Comparison of ENCODE assay signal across 28 cellular contexts in the genomic region with DNA sequence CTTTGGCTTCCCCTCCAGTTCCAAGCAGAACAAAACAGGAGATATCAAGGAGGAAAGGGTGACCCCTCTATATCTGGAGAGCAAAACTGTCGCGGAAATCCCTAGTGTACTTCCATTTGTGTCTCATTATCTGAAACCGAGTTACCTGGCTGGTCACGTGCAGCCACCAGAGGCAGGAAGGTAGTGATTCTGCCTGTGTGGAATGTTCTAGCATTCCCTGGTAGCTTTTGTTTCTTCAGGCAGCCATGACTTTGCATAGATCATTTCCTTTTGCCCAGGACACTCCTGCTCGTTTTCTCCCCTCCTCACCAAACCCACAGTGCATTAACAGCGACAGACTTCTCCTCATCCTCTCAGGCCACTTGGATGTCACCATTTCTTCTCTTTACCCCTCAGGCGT.
DNase-seq lines count a peak whose midpoint lies in the region; ATAC-seq and TF ChIP-seq lines count a peak whose summit lies in the region.
"Had no signal": no experiment of that assay in that cellular context is flagged by ENCODE, and none has a peak within 500 bp of the region (broad histone marks: within the 10 kb centered on the region; RNA-seq: fewer than 3 reads in every experiment).

No MANE protein-coding gene starts in this region.

- DNase-seq in Caco-2 = no peak
- no peak for DNase-seq in endodermal cell
- no peak for DNase-seq in mesothelial cell of epicardium (ENCODE audit: low spot score in 2 of 2, unreplicated experiment in 2 of 2)
- DNase-seq in left lobe of liver (ENCODE audit: low spot score) = no peak
- DNase-seq in HEK293T (ENCODE audit: extremely low spot score) = no peak
- no peak for DNase-seq in NCI-H526 (lab: John Stamatoyannopoulos, UW)
- DNase-seq: activated CD4-positive, alpha-beta T cell treated with anti-CD3 and anti-CD28 coated beads, Interleukin-2, amount 50 U/mL, for 48 hours; activated T-cell treated with anti-CD3 and anti-CD28 coated beads, Interleukin-2, amount 50 U/mL, for 72 hours; cerebellar nuclear complex; DMS79 treated with DMSO at 0.1 percent for 48 hours; GDM1; midbrain; naive B cell; NCI-H1417; NCI-H2081; NCI-H226; NCI-H69; nucleus accumbens; SHP77 treated with DMSO at 0.1 percent for 48 hours; stimulated activated CD4-positive, alpha-beta T cell treated with anti-CD3 and anti-CD28 coated beads, Interleukin-15, amount 100 ng/mL, for 24 hours; stimulated activated CD4-positive, alpha-beta T cell treated with anti-CD3 and anti-CD28 coated beads, Interleukin-4, amount 100 ng/mL, for 4 hours; T-helper 2 cell; upper lobe of right lung had no signal

- H3K9me3 ChIP-seq in BLaER1 (no peaks in the 10 kb centered on the region), Caco-2 (no peaks in the 10 kb centered on the region), endodermal cell (ENCODE audit: control insufficient read depth, low read length) (no peaks in the 10 kb centered on the region)
- H3K9me3 ChIP-seq: prostate gland, upper lobe of right lung had no signal

- CTCF ChIA-PET in Caco-2 (lab: Charles Lee) (interaction anchor here (1.6 kb wide), 1 partner anchor 65 kb away, joined by 11 read pairs; no protein-coding TSS in a partner anchor), HEK293T (lab: Yijun Ruan, JAX) (interaction anchor here (0.6 to 2.6 kb wide), 4 partner anchors 98 to 534 kb away, joined by 3 to 12 read pairs (median 5); no protein-coding TSS in a partner anchor)

- 91 to 92% methylated on average over 6 to 7 of the region's 7 CpGs for WGBS in endodermal cell (ENCODE audit: insufficient coverage in 1 of 2, insufficient read length in 1 of 2), 2 experiments

- H3K9ac ChIP-seq in BLaER1 (no peak overlapping the region), endodermal cell (ENCODE audit: extremely low read depth, low read length, poor library complexity, severe bottlenecking) (no peak overlapping the region)
- H3K9ac ChIP-seq: KMS-11 had no signal

- peak overlapping the region; percentile 50; the same call in 1 of the 2 replicates for H3K4me2 ChIP-seq in BLaER1
- H3K4me2 ChIP-seq: KMS-11 had no signal

- H3K27ac Mint-ChIP-seq in Caco-2 (ENCODE audit: unreplicated experiment) (peak overlapping the region; percentile 12), endodermal cell (peak overlapping the region; percentile 15), mesothelial cell of epicardium (peak overlapping the region; percentile 5)
- H3K27ac Mint-ChIP-seq: activated T-cell treated with anti-CD3 and anti-CD28 coated beads, Interleukin-2, amount 50 U/mL, for 72 hours had no signal

- H3K27ac ChIP-seq in BLaER1 (0 out of 2 replicates have a peak overlapping the region, but pooled peaks have one; percentile 47), endodermal cell (ENCODE audit: low read depth, low read length) (no peak overlapping the region)
- H3K27ac ChIP-seq: KMS-11, prostate gland, upper lobe of right lung had no signal

- H3K4me3 Mint-ChIP-seq in Caco-2 (ENCODE audit: unreplicated experiment) (no peak overlapping the region), endodermal cell (no peak overlapping the region), mesothelial cell of epicardium (no peak overlapping the region)
- H3K4me3 Mint-ChIP-seq: activated T-cell treated with anti-CD3 and anti-CD28 coated beads, Interleukin-2, amount 50 U/mL, for 72 hours had no signal

- no peak for TF ChIP-seq CTCF in Caco-2 (IDR thresholded peaks at IDR 0.05; ENCODE audit: insufficient read depth in 1 of 2, low read depth in 1 of 2, low read length in 1 of 2, severe bottlenecking in 1 of 2, unreplicated experiment in 1 of 2)
- TF ChIP-seq CTCF in endodermal cell (conservative IDR thresholded peaks at IDR 0.05) = no peak
- TF ChIP-seq CTCF in mesothelial cell of epicardium (IDR thresholded peaks at IDR 0.05; ENCODE audit: unreplicated experiment) = no peak

- H4K20me1 ChIP-seq in BLaER1 = no peaks in the 10 kb centered on the region

- H3K27me3 ChIP-seq in BLaER1 = no peaks in the 10 kb centered on the region
- no peaks in the 10 kb centered on the region for H3K27me3 ChIP-seq in Caco-2 (replicated peaks; ENCODE audit: control insufficient read depth, insufficient read depth, low read length)
- H3K27me3 ChIP-seq in endodermal cell (ENCODE audit: control insufficient read depth, insufficient read depth, low read length, poor library complexity, severe bottlenecking) = no peaks in the 10 kb centered on the region
- H3K27me3 ChIP-seq: upper lobe of right lung had no signal

- no peak overlapping the region for H3K4me3 ChIP-seq in BLaER1
- no peak overlapping the region for H3K4me3 ChIP-seq in Caco-2 (ENCODE audit: low read depth, low read length)
- no peak overlapping the region for H3K4me3 ChIP-seq in endodermal cell (ENCODE audit: low read length)
- H3K4me3 ChIP-seq: prostate gland, upper lobe of right lung had no signal

- H3K36me3 Mint-ChIP-seq in Caco-2 (ENCODE audit: insufficient read depth, unreplicated experiment) (no peaks in the 10 kb centered on the region), endodermal cell (ENCODE audit: low read depth) (peaks cover 14% of the 10 kb centered on the region), mesothelial cell of epicardium (peaks cover 10% of the 10 kb centered on the region)

- no peaks in the 10 kb centered on the region for H3K9me3 Mint-ChIP-seq in Caco-2 (ENCODE audit: unreplicated experiment)
- no peaks in the 10 kb centered on the region for H3K9me3 Mint-ChIP-seq in endodermal cell
- H3K9me3 Mint-ChIP-seq in mesothelial cell of epicardium = no peaks in the 10 kb centered on the region
- H3K9me3 Mint-ChIP-seq: activated T-cell treated with anti-CD3 and anti-CD28 coated beads, Interleukin-2, amount 50 U/mL, for 72 hours; naive B cell had no signal

- intact Hi-C loops in Caco-2 (cut with micrococcal nuclease; ENCODE audit: unreplicated experiment) = loop anchor here (5.0 to 10.0 kb wide), 2 partner anchors 247 to 664 kb away; no protein-coding TSS in a partner anchor

- H3K27me3 Mint-ChIP-seq in Caco-2 (ENCODE audit: insufficient read depth, unreplicated experiment) (no peaks in the 10 kb centered on the region), endodermal cell (ENCODE audit: insufficient read depth) (no peaks in the 10 kb centered on the region), mesothelial cell of epicardium (ENCODE audit: low read depth) (no peaks in the 10 kb centered on the region)
- H3K27me3 Mint-ChIP-seq: naive B cell had no signal

- H3K36me3 ChIP-seq in BLaER1 = peaks cover 54% of the 10 kb centered on the region
- H3K36me3 ChIP-seq in Caco-2 (ENCODE audit: control insufficient read depth, insufficient read depth, low read length) = no peaks in the 10 kb centered on the region
- peaks cover 9% of the 10 kb centered on the region for H3K36me3 ChIP-seq in endodermal cell (ENCODE audit: control insufficient read depth, insufficient read depth, low read length)
- H3K36me3 ChIP-seq: prostate gland had no signal

- no peak for ATAC-seq in HG03520 (IDR thresholded peaks at IDR 0.05; ENCODE audit: unreplicated experiment)
- ATAC-seq in left lobe of liver = no peak
- ATAC-seq: activated CD4-positive, CD25-positive, alpha-beta regulatory T cell treated with anti-CD3 and anti-CD28 coated beads, Interleukin-2, amount 50 U/mL, for 24 hours; upper lobe of right lung had no signal

- no TSS peak for BruUV-seq in Caco-2 (replicated peaks; lab: Mats Ljungman, UMichigan)

- no peaks in the 10 kb centered on the region for H3K4me1 Mint-ChIP-seq in Caco-2 (ENCODE audit: low read depth, unreplicated experiment)
- H3K4me1 Mint-ChIP-seq in endodermal cell = peaks cover 9% of the 10 kb centered on the region
- H3K4me1 Mint-ChIP-seq in mesothelial cell of epicardium = peaks cover 14% of the 10 kb centered on the region

- POLR2A ChIA-PET in Caco-2 (lab: Charles Lee) = no interaction called here
- POLR2A ChIA-PET in HEK293T (lab: Yijun Ruan, JAX) = no interaction called here

- H3K4me1 ChIP-seq in BLaER1 (peaks cover 46% of the 10 kb centered on the region), Caco-2 (peaks cover 5% of the 10 kb centered on the region), endodermal cell (ENCODE audit: control insufficient read depth, insufficient read depth, low read length) (peaks cover 8% of the 10 kb centered on the region)
- H3K4me1 ChIP-seq: prostate gland had no signal

TF ChIP-seq in HEK293T, 16 proteins besides CTCF, POLR2A, EP300 and RAD21:
- no peak for TF ChIP-seq SUZ12 (IDR thresholded peaks at IDR 0.05)
